Comparison of ENCODE assay signal across 9 cellular contexts in genomic region chr13:97978661-97979450, GRCh38. TPM values are rescaled to one million over a fixed set of nuclear protein-coding genes. Genes with fewer than 3 reads are reported as not detected.
DNase-seq lines count a peak whose midpoint lies in the region; ATAC-seq and TF ChIP-seq lines count a peak whose summit lies in the region.
"Had no signal": no experiment of that assay in that cellular context is flagged by ENCODE, and none has a peak within 500 bp of the region (broad histone marks: within the 10 kb centered on the region; RNA-seq: fewer than 3 reads in every experiment).

No MANE protein-coding gene starts in this region.

- ATAC-seq in GM21515 (IDR thresholded peaks at IDR 0.05; ENCODE audit: unreplicated experiment) = no peak

- H2AK5ac ChIP-seq in H9 (ENCODE audit: insufficient read length, low read length) (no peak overlapping the region), mesenchymal stem cell (ENCODE audit: low read length, severe bottlenecking) (no peak overlapping the region)

- no peak overlapping the region for H2BK120ac ChIP-seq in H9 (ENCODE audit: low read depth, low read length, poor library complexity, severe bottlenecking)
- H2BK120ac ChIP-seq in mesenchymal stem cell (ENCODE audit: low read depth, low read length) = no peak overlapping the region

- peaks cover 15% of the 10 kb centered on the region for H3K23me2 ChIP-seq in H9 (ENCODE audit: insufficient read length, low read depth, low read length, poor library complexity, severe bottlenecking)

- H3K4me3 Mint-ChIP-seq in H9 = peak overlapping the region; percentile 97 to 98
- H3K4me3 Mint-ChIP-seq in activated naive CD8-positive, alpha-beta T cell treated with anti-CD3 and anti-CD28 coated beads for 36 hours = peak overlapping the region; percentile 64

- TF ChIP-seq CTCF in H9 (conservative IDR thresholded peaks at IDR 0.05) (no peak), thyroid gland (IDR thresholded peaks at IDR 0.05) (no peak), tibial artery (IDR thresholded peaks at IDR 0.05) (no peak)

- peaks cover 6% of the 10 kb centered on the region for H3K79me1 ChIP-seq in H9 (ENCODE audit: insufficient read depth, low read depth, low read length, poor library complexity, severe bottlenecking)
- H3K79me1 ChIP-seq in mesenchymal stem cell (replicated peaks; ENCODE audit: low read length, poor library complexity, severe bottlenecking) = no peaks in the 10 kb centered on the region

- no CpG with 5 or more reads among the region's 5 CpGs for WGBS in H9 (ENCODE audit: extremely low coverage, insufficient read length, low lambda C conversion rate)
- WGBS in mesenchymal stem cell = no CpG with 5 or more reads among the region's 5 CpGs
- 89 to 91% methylated on average over 5 of the region's 5 CpGs for WGBS in thyroid gland, 2 donors

- peak overlapping the region in 2 of 3 experiments; percentile 44 to 87; a peak in 2 of 7 replicates for H3K27ac Mint-ChIP-seq in H9
- H3K27ac Mint-ChIP-seq in activated naive CD8-positive, alpha-beta T cell treated with anti-CD3 and anti-CD28 coated beads for 36 hours = no peak overlapping the region

- no peak overlapping the region for H3K56ac ChIP-seq in H9 (ENCODE audit: insufficient read length, low read depth, low read length)

- H3K4ac ChIP-seq in H9 (ENCODE audit: low read depth, low read length) (no peak overlapping the region), mesenchymal stem cell (ENCODE audit: low read depth in 1 of 2, low read length in 2 of 2) (no peak overlapping the region)

- H2BK5ac ChIP-seq in H9 (ENCODE audit: insufficient read length, low read length) (no peak overlapping the region), mesenchymal stem cell (ENCODE audit: low read depth, low read length, poor library complexity, severe bottlenecking) (no peak overlapping the region)

- intact Hi-C loops in thyroid gland (cut with DNase I) = no loop called here
- intact Hi-C loops in tibial artery (cut with DNase I; ENCODE audit: low total_unique reads) = loop anchor here (5.0 to 10.0 kb wide), 2 partner anchors 124 to 547 kb away; partner anchors contain the start of gene RAP2A

- H3K9me3 Mint-ChIP-seq in H9 = peaks cover 0 to 2% of the 10 kb centered on the region in 2 experiments; a peak in 1 of 5 replicates
- H3K9me3 Mint-ChIP-seq in activated naive CD8-positive, alpha-beta T cell treated with anti-CD3 and anti-CD28 coated beads for 36 hours = no peaks in the 10 kb centered on the region

- H3K4me3 ChIP-seq in BLaER1 treated with 17β-estradiol and CSF1 and Interleukin-3, amounts not matched to agents 10 nM and 100 nM = peak overlapping the region in 8 of 10 experiments; percentile 84 to 100 (median 96); a peak in 7 of 20 replicates
- H3K4me3 ChIP-seq in mesenchymal stem cell (ENCODE audit: insufficient read depth in 1 of 2, low read depth in 1 of 2, low read length in 2 of 2) = peak overlapping the region in 1 of 2 experiments; percentile 90
- no peak overlapping the region for H3K4me3 ChIP-seq in thyroid gland (replicated peaks in 1 of 3)
- no peak overlapping the region for H3K4me3 ChIP-seq in tibial artery

- H3K14ac ChIP-seq in H9 (ENCODE audit: insufficient read depth, low read length) (no peak overlapping the region), mesenchymal stem cell (ENCODE audit: low read length in 2 of 2) (no peak overlapping the region)

- peaks cover 0 to 58% (median 50%) of the 10 kb centered on the region in 11 experiments; a peak in 19 of 22 replicates for H4K20me1 ChIP-seq in BLaER1 treated with 17β-estradiol and CSF1 and Interleukin-3, amounts not matched to agents 10 nM and 100 nM
- H4K20me1 ChIP-seq in H9 (ENCODE audit: control insufficient read depth, insufficient read depth, insufficient read length) = no peaks in the 10 kb centered on the region

- H3K79me2 ChIP-seq in H9 (ENCODE audit: insufficient read depth, low read length) = peaks cover 27% of the 10 kb centered on the region; the same call in 1 of the 2 replicates

- no peak for DNase-seq in H9
- no peak for DNase-seq in activated naive CD8-positive, alpha-beta T cell treated with anti-CD3 and anti-CD28 coated beads for 36 hours
- peak; percentile 37 for DNase-seq in mesenchymal stem cell
- DNase-seq in thyroid gland = no peak
- DNase-seq in activated naive CD4-positive, alpha-beta T cell treated with Interleukin-2 at 50 U/mL for 16 hours = no peak
- DNase-seq in tibial artery = no peak
- DNase-seq: NCI-H510A had no signal

- no peak overlapping the region for H3T11ph ChIP-seq in H9 (ENCODE audit: low read length)

- peak overlapping the region; percentile 79 to 95 (median 89); a peak in 21 of 22 replicates for H3K4me2 ChIP-seq in BLaER1 treated with 17β-estradiol and CSF1 and Interleukin-3, amounts not matched to agents 10 nM and 100 nM
- peak overlapping the region; percentile 98 for H3K4me2 ChIP-seq in H9 (ENCODE audit: insufficient read depth, insufficient read length, low read length)
- no peak overlapping the region for H3K4me2 ChIP-seq in mesenchymal stem cell (ENCODE audit: low read length, poor library complexity, severe bottlenecking)

- H2BK15ac ChIP-seq in H9 (ENCODE audit: low read depth, low read length) (no peak overlapping the region), mesenchymal stem cell (ENCODE audit: low read depth, poor library complexity, severe bottlenecking) (no peak overlapping the region)

- no peak overlapping the region for H4K5ac ChIP-seq in H9 (ENCODE audit: insufficient read length, low read depth, low read length)

- H4K8ac ChIP-seq in H9 (replicated peaks; ENCODE audit: insufficient read length, low read depth, low read length) = no peak overlapping the region
- no peak overlapping the region for H4K8ac ChIP-seq in mesenchymal stem cell (ENCODE audit: low read length)

- H3K9ac ChIP-seq in BLaER1 treated with 17β-estradiol and CSF1 and Interleukin-3, amounts not matched to agents 10 nM and 100 nM = peak overlapping the region in 4 of 11 experiments; percentile 90 to 98 (median 93); a peak in 4 of 22 replicates
- H3K9ac ChIP-seq in H9 (ENCODE audit: extremely low read depth, insufficient read length, low read length) (no peak overlapping the region), mesenchymal stem cell (ENCODE audit: low read length) (peak overlapping the region; percentile 96)

- H2AFZ ChIP-seq in H9 (ENCODE audit: low read length) (no peak overlapping the region), mesenchymal stem cell (ENCODE audit: low read depth, low read length) (no peak overlapping the region)

- TF ChIP-seq POLR2A in thyroid gland (IDR thresholded peaks at IDR 0.05) = no peak

- H3K9me3 ChIP-seq in BLaER1 treated with 17β-estradiol and CSF1 and Interleukin-3, amounts not matched to agents 10 nM and 100 nM (replicated peaks in 1 of 11) = no peaks in the 10 kb centered on the region
- H3K9me3 ChIP-seq in H9 (ENCODE audit: control insufficient read depth, low read depth, low read length) (no peaks in the 10 kb centered on the region), mesenchymal stem cell (ENCODE audit: control insufficient read depth, low read length) (no peaks in the 10 kb centered on the region), thyroid gland (no peaks in the 10 kb centered on the region), tibial artery (no peaks in the 10 kb centered on the region)

- H3K36me3 ChIP-seq in BLaER1 treated with 17β-estradiol and CSF1 and Interleukin-3, amounts not matched to agents 10 nM and 100 nM = peaks cover 6 to 44% (median 28%) of the 10 kb centered on the region in 11 experiments; a peak in 21 of 22 replicates
- H3K36me3 ChIP-seq in mesenchymal stem cell (ENCODE audit: control insufficient read depth in 1 of 2, insufficient read depth in 2 of 2, low read depth in 1 of 2, low read length in 2 of 2) = peaks cover 3 to 33% of the 10 kb centered on the region in 2 experiments
- H3K36me3 ChIP-seq in thyroid gland = no peaks in the 10 kb centered on the region
- H3K36me3 ChIP-seq in tibial artery = peaks cover 0 to 6% (median 5%) of the 10 kb centered on the region in 3 donors

- no peak overlapping the region for H3K27ac ChIP-seq in BLaER1 treated with 17β-estradiol and CSF1 and Interleukin-3, amounts not matched to agents 10 nM and 100 nM
- H3K27ac ChIP-seq in H9 (ENCODE audit: insufficient read length, low read depth, low read length) = no peak overlapping the region
- no peak overlapping the region for H3K27ac ChIP-seq in mesenchymal stem cell (ENCODE audit: low read length, poor library complexity, severe bottlenecking)
- no peak overlapping the region for H3K27ac ChIP-seq in thyroid gland
- H3K27ac ChIP-seq in tibial artery = no peak overlapping the region

- H2BK12ac ChIP-seq in H9 (ENCODE audit: insufficient read length, low read depth, low read length) = no peak overlapping the region
- no peak overlapping the region for H2BK12ac ChIP-seq in mesenchymal stem cell (ENCODE audit: low read length in 2 of 2)

- no peaks in the 10 kb centered on the region for H3K27me3 Mint-ChIP-seq in H9 (ENCODE audit: low read depth)
- H3K27me3 Mint-ChIP-seq in activated naive CD8-positive, alpha-beta T cell treated with anti-CD3 and anti-CD28 coated beads for 36 hours = no peaks in the 10 kb centered on the region

- no peaks in the 10 kb centered on the region for H3K27me3 ChIP-seq in BLaER1 treated with 17β-estradiol and CSF1 and Interleukin-3, amounts not matched to agents 10 nM and 100 nM
- H3K27me3 ChIP-seq in H9 (ENCODE audit: insufficient read depth, low read length) (no peaks in the 10 kb centered on the region), mesenchymal stem cell (ENCODE audit: control insufficient read depth in 1 of 2, insufficient read depth in 1 of 2, low read length in 2 of 2) (no peaks in the 10 kb centered on the region), thyroid gland (no peaks in the 10 kb centered on the region), tibial artery (no peaks in the 10 kb centered on the region)

- H3K4me1 Mint-ChIP-seq in H9 = peaks cover 26 to 29% of the 10 kb centered on the region in 2 experiments
- H3K4me1 Mint-ChIP-seq in activated naive CD8-positive, alpha-beta T cell treated with anti-CD3 and anti-CD28 coated beads for 36 hours = peaks cover 34% of the 10 kb centered on the region

- H3K36me3 Mint-ChIP-seq in H9 (ENCODE audit: insufficient read depth in 1 of 3, low read depth in 3 of 3) = peaks cover 15 to 28% (median 21%) of the 10 kb centered on the region in 3 experiments
- peaks cover 25% of the 10 kb centered on the region for H3K36me3 Mint-ChIP-seq in activated naive CD8-positive, alpha-beta T cell treated with anti-CD3 and anti-CD28 coated beads for 36 hours

- no peak overlapping the region for H3K23ac ChIP-seq in H9 (ENCODE audit: insufficient read length, low read depth, low read length)
- no peak overlapping the region for H3K23ac ChIP-seq in mesenchymal stem cell (ENCODE audit: low read length in 2 of 2)

- no peak overlapping the region for H4K91ac ChIP-seq in H9 (ENCODE audit: insufficient read length, low read depth, low read length)
- H4K91ac ChIP-seq in mesenchymal stem cell (ENCODE audit: low read length) = no peak overlapping the region

- no peak overlapping the region for H3K18ac ChIP-seq in H9 (ENCODE audit: insufficient read length, low read depth, low read length)
- H3K18ac ChIP-seq in mesenchymal stem cell (ENCODE audit: low read depth in 1 of 2, low read length in 2 of 2) = no peak overlapping the region

- peaks cover 19 to 38% (median 25%) of the 10 kb centered on the region in 10 experiments for H3K4me1 ChIP-seq in BLaER1 treated with 17β-estradiol and CSF1 and Interleukin-3, amounts not matched to agents 10 nM and 100 nM
- H3K4me1 ChIP-seq in H9 (ENCODE audit: insufficient read depth, low read length) = no peaks in the 10 kb centered on the region
- H3K4me1 ChIP-seq in mesenchymal stem cell (ENCODE audit: control insufficient read depth, insufficient read depth, low read depth, low read length) = no peaks in the 10 kb centered on the region
- H3K4me1 ChIP-seq in thyroid gland = peaks cover 19 to 20% of the 10 kb centered on the region in 2 donors
- peaks cover 0 to 47% (median 12%) of the 10 kb centered on the region in 4 donors for H3K4me1 ChIP-seq in tibial artery

- no peak overlapping the region for H2BK20ac ChIP-seq in H9 (ENCODE audit: low read depth, low read length, poor library complexity, severe bottlenecking)

RNA-seq across cellular contexts. Expression of gene IPO5, which starts 25.4 kb away (rescaled TPM):
- 326 and 342 TPM in 2 replicates for total RNA-seq in H9 (2021)
- total RNA-seq in activated naive CD8-positive, alpha-beta T cell treated with anti-CD3 and anti-CD28 coated beads for 36 hours = 100 to 1,000 TPM; 270 to 277 TPM
- polyA plus RNA-seq in mesenchymal stem cell (2013, experiment 1 of 2) = 70.6 TPM
- polyA plus RNA-seq in mesenchymal stem cell (2013, experiment 2 of 2) = 71.2 TPM
- total RNA-seq in thyroid gland = 100 to 1,000 TPM in 2 of 4 donors, 10 to 100 TPM in 2; 95.4 to 139 (median 108) TPM

Comparison
In these comparisons a context has a peak if more than half of its experiments do, and no peak if none do; other contexts are left out.
1. H3K4me3 ChIP-seq: peak in BLaER1 treated with 17β-estradiol and CSF1 and Interleukin-3, amounts not matched to agents 10 nM and 100 nM (8 of 10); none in thyroid gland (0 of 3) and tibial artery (0 of 2).